In genomic region chr2:213152065-213152794, GRCh38 we compare ENCODE assay signal across 1 cellular context.
A peak's percentile ranks its signal among the peaks of the same experiment; 100 is the strongest.
TF ChIP-seq lines count a peak whose summit lies in the region.

No MANE protein-coding gene starts in this region.

TF ChIP-seq in HepG2, 621 proteins besides CTCF, POLR2A, EP300 and RAD21 (continued from another document and continues in another):
- TF ChIP-seq KLF9 (CRISPR knock-in tag; IDR thresholded peaks at IDR 0.05; ENCODE audit: low read depth) (no peak), NCOA5 (CRISPR knock-in tag; IDR thresholded peaks at IDR 0.05) (no peak), ZFP62 (CRISPR knock-in tag; IDR thresholded peaks at IDR 0.05) (no peak), ZNF687 (CRISPR knock-in tag; IDR thresholded peaks at IDR 0.05) (peak; percentile 63), ZNF768 (CRISPR knock-in tag; IDR thresholded peaks at IDR 0.05) (peak; percentile 7; the same call in 1 of the 2 replicates), HDAC2 (CRISPR knock-in tag; IDR thresholded peaks at IDR 0.05) (no peak), MED8 (CRISPR knock-in tag; IDR thresholded peaks at IDR 0.05; ENCODE audit: insufficient replicate concordance) (no peak), ZNF709 (CRISPR knock-in tag; IDR thresholded peaks at IDR 0.05) (peak; percentile 56; the same call in 1 of the 2 replicates), AKAP8 (CRISPR knock-in tag; IDR thresholded peaks at IDR 0.05) (no peak), KDM2A (CRISPR knock-in tag; IDR thresholded peaks at IDR 0.05; ENCODE audit: borderline replicate concordance, low read depth) (peak; percentile 23; the same call in 1 of the 2 replicates), ZNF3 (CRISPR knock-in tag; IDR thresholded peaks at IDR 0.05) (no peak), HES4 (CRISPR knock-in tag; IDR thresholded peaks at IDR 0.05; ENCODE audit: borderline replicate concordance) (no peak), DBP (CRISPR knock-in tag; IDR thresholded peaks at IDR 0.05; ENCODE audit: not compliant biosample characterization) (no peak), GLI4 (CRISPR knock-in tag; IDR thresholded peaks at IDR 0.05; ENCODE audit: borderline replicate concordance) (no peak), ZNF24 (IDR thresholded peaks at IDR 0.05) (no peak), SRF (IDR thresholded peaks at IDR 0.05; ENCODE audit: low read depth, low read length) (no peak), ZMYM2 (CRISPR knock-in tag; IDR thresholded peaks at IDR 0.05) (no peak), SMARCE1 (IDR thresholded peaks at IDR 0.05; ENCODE audit: borderline replicate concordance) (no peak), MXD1 (CRISPR knock-in tag; IDR thresholded peaks at IDR 0.05) (peak; percentile 26; the same call in 1 of the 2 replicates), NFKB2 (CRISPR knock-in tag; IDR thresholded peaks at IDR 0.05; ENCODE audit: borderline replicate concordance) (peak; percentile 44; the same call in 1 of the 2 replicates), FOXA3 (CRISPR knock-in tag; IDR thresholded peaks at IDR 0.05) (0 out of 2 replicates have a peak, but pooled peaks have one; percentile 5), YY1 (IDR thresholded peaks at IDR 0.05; ENCODE audit: insufficient read depth, insufficient replicate concordance, low read depth, low read length) (peak; percentile 3), THAP8 (CRISPR knock-in tag; IDR thresholded peaks at IDR 0.05; ENCODE audit: borderline replicate concordance) (no peak), ZNF772 (CRISPR knock-in tag; IDR thresholded peaks at IDR 0.05) (no peak), NFE2L1 (CRISPR knock-in tag; IDR thresholded peaks at IDR 0.05; ENCODE audit: borderline replicate concordance) (no peak), NR2F2 (IDR thresholded peaks at IDR 0.05; ENCODE audit: borderline replicate concordance, low read depth) (no peak), ZNF878 (CRISPR knock-in tag; IDR thresholded peaks at IDR 0.05) (no peak), SNAI1 (CRISPR knock-in tag; IDR thresholded peaks at IDR 0.05; ENCODE audit: borderline replicate concordance) (no peak), BATF2 (CRISPR knock-in tag; IDR thresholded peaks at IDR 0.05) (no peak), ZNF430 (CRISPR knock-in tag; IDR thresholded peaks at IDR 0.05) (no peak), DRAP1 (CRISPR knock-in tag; IDR thresholded peaks at IDR 0.05) (no peak), EZH2 (conservative IDR thresholded peaks at IDR 0.05; ENCODE audit: low read depth, low read length) (peak; percentile 88), HOXA3 (CRISPR knock-in tag; IDR thresholded peaks at IDR 0.05) (no peak), ZNF124 (CRISPR knock-in tag; IDR thresholded peaks at IDR 0.05) (no peak), ARID2 (CRISPR knock-in tag; IDR thresholded peaks at IDR 0.05; ENCODE audit: borderline replicate concordance) (0 out of 2 replicates have a peak, but pooled peaks have one; percentile 10), KDM3A (CRISPR knock-in tag; IDR thresholded peaks at IDR 0.05; ENCODE audit: low read depth) (no peak), REPIN1 (CRISPR knock-in tag; IDR thresholded peaks at IDR 0.05; ENCODE audit: borderline replicate concordance, low read depth) (no peak), TRIM24 (CRISPR knock-in tag; IDR thresholded peaks at IDR 0.05) (no peak), ETV5 (CRISPR knock-in tag; IDR thresholded peaks at IDR 0.05; ENCODE audit: borderline replicate concordance) (no peak), THYN1 (CRISPR knock-in tag; IDR thresholded peaks at IDR 0.05; ENCODE audit: borderline replicate concordance, low read depth) (no peak)
- TF ChIP-seq, protein P1, sequence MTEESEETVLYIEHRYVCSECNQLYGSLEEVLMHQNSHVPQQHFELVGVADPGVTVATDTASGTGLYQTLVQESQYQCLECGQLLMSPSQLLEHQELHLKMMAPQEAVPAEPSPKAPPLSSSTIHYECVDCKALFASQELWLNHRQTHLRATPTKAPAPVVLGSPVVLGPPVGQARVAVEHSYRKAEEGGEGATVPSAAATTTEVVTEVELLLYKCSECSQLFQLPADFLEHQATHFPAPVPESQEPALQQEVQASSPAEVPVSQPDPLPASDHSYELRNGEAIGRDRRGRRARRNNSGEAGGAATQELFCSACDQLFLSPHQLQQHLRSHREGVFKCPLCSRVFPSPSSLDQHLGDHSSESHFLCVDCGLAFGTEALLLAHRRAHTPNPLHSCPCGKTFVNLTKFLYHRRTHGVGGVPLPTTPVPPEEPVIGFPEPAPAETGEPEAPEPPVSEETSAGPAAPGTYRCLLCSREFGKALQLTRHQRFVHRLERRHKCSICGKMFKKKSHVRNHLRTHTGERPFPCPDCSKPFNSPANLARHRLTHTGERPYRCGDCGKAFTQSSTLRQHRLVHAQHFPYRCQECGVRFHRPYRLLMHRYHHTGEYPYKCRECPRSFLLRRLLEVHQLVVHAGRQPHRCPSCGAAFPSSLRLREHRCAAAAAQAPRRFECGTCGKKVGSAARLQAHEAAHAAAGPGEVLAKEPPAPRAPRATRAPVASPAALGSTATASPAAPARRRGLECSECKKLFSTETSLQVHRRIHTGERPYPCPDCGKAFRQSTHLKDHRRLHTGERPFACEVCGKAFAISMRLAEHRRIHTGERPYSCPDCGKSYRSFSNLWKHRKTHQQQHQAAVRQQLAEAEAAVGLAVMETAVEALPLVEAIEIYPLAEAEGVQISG (CRISPR knock-in tag; IDR thresholded peaks at IDR 0.05): no peak; the same call in 1 of the 2 replicates
- TF ChIP-seq, protein P2, sequence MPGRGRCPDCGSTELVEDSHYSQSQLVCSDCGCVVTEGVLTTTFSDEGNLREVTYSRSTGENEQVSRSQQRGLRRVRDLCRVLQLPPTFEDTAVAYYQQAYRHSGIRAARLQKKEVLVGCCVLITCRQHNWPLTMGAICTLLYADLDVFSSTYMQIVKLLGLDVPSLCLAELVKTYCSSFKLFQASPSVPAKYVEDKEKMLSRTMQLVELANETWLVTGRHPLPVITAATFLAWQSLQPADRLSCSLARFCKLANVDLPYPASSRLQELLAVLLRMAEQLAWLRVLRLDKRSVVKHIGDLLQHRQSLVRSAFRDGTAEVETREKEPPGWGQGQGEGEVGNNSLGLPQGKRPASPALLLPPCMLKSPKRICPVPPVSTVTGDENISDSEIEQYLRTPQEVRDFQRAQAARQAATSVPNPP (CRISPR knock-in tag; IDR thresholded peaks at IDR 0.05): peak; percentile 49; the same call in 1 of the 2 replicates
- TF ChIP-seq, protein P3, sequence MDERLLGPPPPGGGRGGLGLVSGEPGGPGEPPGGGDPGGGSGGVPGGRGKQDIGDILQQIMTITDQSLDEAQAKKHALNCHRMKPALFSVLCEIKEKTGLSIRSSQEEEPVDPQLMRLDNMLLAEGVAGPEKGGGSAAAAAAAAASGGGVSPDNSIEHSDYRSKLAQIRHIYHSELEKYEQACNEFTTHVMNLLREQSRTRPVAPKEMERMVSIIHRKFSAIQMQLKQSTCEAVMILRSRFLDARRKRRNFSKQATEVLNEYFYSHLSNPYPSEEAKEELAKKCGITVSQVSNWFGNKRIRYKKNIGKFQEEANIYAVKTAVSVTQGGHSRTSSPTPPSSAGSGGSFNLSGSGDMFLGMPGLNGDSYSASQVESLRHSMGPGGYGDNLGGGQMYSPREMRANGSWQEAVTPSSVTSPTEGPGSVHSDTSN (CRISPR knock-in tag; IDR thresholded peaks at IDR 0.05): no peak
- TF ChIP-seq, protein P4, sequence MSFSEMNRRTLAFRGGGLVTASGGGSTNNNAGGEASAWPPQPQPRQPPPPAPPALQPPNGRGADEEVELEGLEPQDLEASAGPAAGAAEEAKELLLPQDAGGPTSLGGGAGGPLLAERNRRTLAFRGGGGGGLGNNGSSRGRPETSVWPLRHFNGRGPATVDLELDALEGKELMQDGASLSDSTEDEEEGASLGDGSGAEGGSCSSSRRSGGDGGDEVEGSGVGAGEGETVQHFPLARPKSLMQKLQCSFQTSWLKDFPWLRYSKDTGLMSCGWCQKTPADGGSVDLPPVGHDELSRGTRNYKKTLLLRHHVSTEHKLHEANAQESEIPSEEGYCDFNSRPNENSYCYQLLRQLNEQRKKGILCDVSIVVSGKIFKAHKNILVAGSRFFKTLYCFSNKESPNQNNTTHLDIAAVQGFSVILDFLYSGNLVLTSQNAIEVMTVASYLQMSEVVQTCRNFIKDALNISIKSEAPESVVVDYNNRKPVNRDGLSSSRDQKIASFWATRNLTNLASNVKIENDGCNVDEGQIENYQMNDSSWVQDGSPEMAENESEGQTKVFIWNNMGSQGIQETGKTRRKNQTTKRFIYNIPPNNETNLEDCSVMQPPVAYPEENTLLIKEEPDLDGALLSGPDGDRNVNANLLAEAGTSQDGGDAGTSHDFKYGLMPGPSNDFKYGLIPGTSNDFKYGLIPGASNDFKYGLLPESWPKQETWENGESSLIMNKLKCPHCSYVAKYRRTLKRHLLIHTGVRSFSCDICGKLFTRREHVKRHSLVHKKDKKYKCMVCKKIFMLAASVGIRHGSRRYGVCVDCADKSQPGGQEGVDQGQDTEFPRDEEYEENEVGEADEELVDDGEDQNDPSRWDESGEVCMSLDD (CRISPR knock-in tag; IDR thresholded peaks at IDR 0.05; ENCODE audit: borderline replicate concordance): no peak
- TF ChIP-seq, protein P5, sequence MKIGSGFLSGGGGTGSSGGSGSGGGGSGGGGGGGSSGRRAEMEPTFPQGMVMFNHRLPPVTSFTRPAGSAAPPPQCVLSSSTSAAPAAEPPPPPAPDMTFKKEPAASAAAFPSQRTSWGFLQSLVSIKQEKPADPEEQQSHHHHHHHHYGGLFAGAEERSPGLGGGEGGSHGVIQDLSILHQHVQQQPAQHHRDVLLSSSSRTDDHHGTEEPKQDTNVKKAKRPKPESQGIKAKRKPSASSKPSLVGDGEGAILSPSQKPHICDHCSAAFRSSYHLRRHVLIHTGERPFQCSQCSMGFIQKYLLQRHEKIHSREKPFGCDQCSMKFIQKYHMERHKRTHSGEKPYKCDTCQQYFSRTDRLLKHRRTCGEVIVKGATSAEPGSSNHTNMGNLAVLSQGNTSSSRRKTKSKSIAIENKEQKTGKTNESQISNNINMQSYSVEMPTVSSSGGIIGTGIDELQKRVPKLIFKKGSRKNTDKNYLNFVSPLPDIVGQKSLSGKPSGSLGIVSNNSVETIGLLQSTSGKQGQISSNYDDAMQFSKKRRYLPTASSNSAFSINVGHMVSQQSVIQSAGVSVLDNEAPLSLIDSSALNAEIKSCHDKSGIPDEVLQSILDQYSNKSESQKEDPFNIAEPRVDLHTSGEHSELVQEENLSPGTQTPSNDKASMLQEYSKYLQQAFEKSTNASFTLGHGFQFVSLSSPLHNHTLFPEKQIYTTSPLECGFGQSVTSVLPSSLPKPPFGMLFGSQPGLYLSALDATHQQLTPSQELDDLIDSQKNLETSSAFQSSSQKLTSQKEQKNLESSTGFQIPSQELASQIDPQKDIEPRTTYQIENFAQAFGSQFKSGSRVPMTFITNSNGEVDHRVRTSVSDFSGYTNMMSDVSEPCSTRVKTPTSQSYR (CRISPR knock-in tag; IDR thresholded peaks at IDR 0.05; ENCODE audit: borderline replicate concordance): no peak
